20 cellular contexts compared by ENCODE assay signal in the genomic region with DNA sequence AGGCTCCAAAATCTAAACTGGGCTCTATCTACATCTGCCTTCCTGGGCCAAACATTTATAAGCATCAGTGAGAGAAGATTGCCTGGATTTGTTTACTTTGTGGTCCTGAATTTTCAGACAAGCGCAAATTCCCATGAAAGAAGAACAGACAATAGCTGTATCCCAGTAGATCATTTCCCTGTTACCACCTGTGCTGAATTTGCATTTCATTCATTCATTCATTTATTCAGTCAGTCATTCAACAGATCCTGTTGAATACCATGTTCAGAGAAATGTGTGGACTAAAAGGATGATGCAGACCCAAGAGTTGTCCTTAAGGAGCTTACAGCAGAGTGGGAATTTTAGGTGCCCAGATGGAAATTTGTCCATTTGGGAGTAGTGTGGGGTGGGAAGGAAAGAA. TPM values are rescaled to one million over a fixed set of nuclear protein-coding genes. Genes with fewer than 3 reads are reported as not detected.
A peak's percentile ranks its signal among the peaks of the same experiment; 100 is the strongest.
DNase-seq lines count a peak whose midpoint lies in the region; ATAC-seq and TF ChIP-seq lines count a peak whose summit lies in the region.
"Had no signal": no experiment of that assay in that cellular context is flagged by ENCODE, and none has a peak within 500 bp of the region (broad histone marks: within the 10 kb centered on the region; RNA-seq: fewer than 3 reads in every experiment).

No MANE protein-coding gene starts in this region.

- H3K9me3 Mint-ChIP-seq in activated naive CD4-positive, alpha-beta T cell treated with anti-CD3 and anti-CD28 coated beads, Interleukin-2, amount 10 ng/mL, durations not matched to agents 7 days and 5 days, result no peaks in the 10 kb centered on the region
- no peaks in the 10 kb centered on the region for H3K9me3 Mint-ChIP-seq in activated naive CD4-positive, alpha-beta T cell treated with anti-CD3 and anti-CD28 coated beads, Interleukin-2, amount 50 U/mL, for 72 hours
- H3K9me3 Mint-ChIP-seq in endodermal cell, result no peaks in the 10 kb centered on the region
- H3K9me3 Mint-ChIP-seq: IgD-negative memory B cell had no signal

- no peak overlapping the region for H3K27ac Mint-ChIP-seq in activated naive CD4-positive, alpha-beta T cell treated with anti-CD3 and anti-CD28 coated beads, Interleukin-2, amount 10 ng/mL, durations not matched to agents 7 days and 5 days
- no peak overlapping the region for H3K27ac Mint-ChIP-seq in activated naive CD4-positive, alpha-beta T cell treated with anti-CD3 and anti-CD28 coated beads, Interleukin-2, amount 50 U/mL, for 72 hours
- H3K27ac Mint-ChIP-seq in endodermal cell, result no peak overlapping the region

- H3K36me3 ChIP-seq in PC-9 (ENCODE audit: low read depth) (no peaks in the 10 kb centered on the region; the same call in 1 of the 2 replicates), endodermal cell (ENCODE audit: control insufficient read depth, insufficient read depth, low read length) (peaks cover 11% of the 10 kb centered on the region), thoracic aorta (no peaks in the 10 kb centered on the region), prostate gland (no peaks in the 10 kb centered on the region)
- H3K36me3 ChIP-seq: brain microvascular endothelial cell, colonic mucosa, Peyer's patch, uterus had no signal

- no peak for TF ChIP-seq CTCF in PC-9 (conservative IDR thresholded peaks at IDR 0.05)
- no peak for TF ChIP-seq CTCF in endodermal cell (conservative IDR thresholded peaks at IDR 0.05)
- TF ChIP-seq CTCF in thoracic aorta (IDR thresholded peaks at IDR 0.05), result no peak
- TF ChIP-seq CTCF in prostate gland (IDR thresholded peaks at IDR 0.05), result no peak

- ATAC-seq in activated naive CD4-positive, alpha-beta T cell treated with anti-CD3 and anti-CD28 coated beads, Interleukin-2, amount 50 U/mL, for 72 hours, result no peak
- ATAC-seq in thoracic aorta (ENCODE audit: insufficient number of reproducible peaks, low FRiP score, low read depth) (no peak), GM19351 (IDR thresholded peaks at IDR 0.05; ENCODE audit: unreplicated experiment) (no peak)

- peaks cover 27% of the 10 kb centered on the region for H3K4me1 ChIP-seq in PC-9 (replicated peaks; ENCODE audit: insufficient read depth)
- H3K4me1 ChIP-seq in endodermal cell (ENCODE audit: control insufficient read depth, insufficient read depth, low read length), result peaks cover 6% of the 10 kb centered on the region
- peaks cover 10 to 47% of the 10 kb centered on the region in 2 donors for H3K4me1 ChIP-seq in thoracic aorta (ENCODE audit: control insufficient read depth in 1 of 2, low read depth in 2 of 2)
- H3K4me1 ChIP-seq in prostate gland (replicated peaks), result no peaks in the 10 kb centered on the region
- H3K4me1 ChIP-seq: colonic mucosa, uterus had no signal

- CTCF ChIA-PET in activated naive CD4-positive, alpha-beta T cell treated with anti-CD3 and anti-CD28 coated beads, Interleukin-2, amount 10 ng/mL, durations not matched to agents 7 days and 5 days (lab: Charles Lee), result interaction anchor here (1.0 kb wide), 1 partner anchor 19 kb away, joined by 3 read pairs; no protein-coding TSS in a partner anchor
- CTCF ChIA-PET in PC-9 (lab: Charles Lee), result no interaction called here

- H3K9me2 ChIP-seq in PC-9 (ENCODE audit: insufficient read depth), result peaks cover 3% of the 10 kb centered on the region; the same call in 1 of the 2 replicates

- no peak for TF ChIP-seq POLR2A in prostate gland (IDR thresholded peaks at IDR 0.05)

- H3F3A ChIP-seq in PC-9 (ENCODE audit: insufficient read depth, low read depth), result peaks cover 14% of the 10 kb centered on the region; the same call in 1 of the 2 replicates

- H3K9me3 ChIP-seq in PC-9 (ENCODE audit: insufficient read depth, low read depth) (no peaks in the 10 kb centered on the region), endodermal cell (ENCODE audit: control insufficient read depth, low read length) (no peaks in the 10 kb centered on the region), thoracic aorta (no peaks in the 10 kb centered on the region), prostate gland (no peaks in the 10 kb centered on the region)
- H3K9me3 ChIP-seq: colonic mucosa, Peyer's patch, uterus had no signal

- H3K27ac ChIP-seq in PC-9 (no peak overlapping the region), endodermal cell (ENCODE audit: low read depth, low read length) (no peak overlapping the region), thoracic aorta (peak overlapping the region; percentile 15 to 23), prostate gland (no peak overlapping the region)
- H3K27ac ChIP-seq: brain microvascular endothelial cell, colonic mucosa, Peyer's patch, skin epidermis, uterus had no signal

- H3K9ac ChIP-seq in endodermal cell (ENCODE audit: extremely low read depth, low read length, poor library complexity, severe bottlenecking), result no peak overlapping the region

- H3K79me2 ChIP-seq in PC-9 (ENCODE audit: low read depth), result peaks cover 66% of the 10 kb centered on the region

- POLR2A ChIA-PET in PC-9 (lab: Charles Lee; ENCODE audit: unreplicated experiment), result no interaction called here

- peaks cover 43% of the 10 kb centered on the region for H3K4me1 Mint-ChIP-seq in activated naive CD4-positive, alpha-beta T cell treated with anti-CD3 and anti-CD28 coated beads, Interleukin-2, amount 10 ng/mL, durations not matched to agents 7 days and 5 days
- peaks cover 46% of the 10 kb centered on the region for H3K4me1 Mint-ChIP-seq in endodermal cell

- peak overlapping the region; percentile 60 for H3K4me3 Mint-ChIP-seq in activated naive CD4-positive, alpha-beta T cell treated with anti-CD3 and anti-CD28 coated beads, Interleukin-2, amount 10 ng/mL, durations not matched to agents 7 days and 5 days
- peak overlapping the region; percentile 93 for H3K4me3 Mint-ChIP-seq in endodermal cell

- H3K27me3 Mint-ChIP-seq in activated naive CD4-positive, alpha-beta T cell treated with anti-CD3 and anti-CD28 coated beads, Interleukin-2, amount 10 ng/mL, durations not matched to agents 7 days and 5 days, result no peaks in the 10 kb centered on the region
- H3K27me3 Mint-ChIP-seq in endodermal cell (ENCODE audit: insufficient read depth), result no peaks in the 10 kb centered on the region
- H3K27me3 Mint-ChIP-seq: IgD-negative memory B cell had no signal

- H3K4me3 ChIP-seq in PC-9 (peak overlapping the region; percentile 76; the same call in 1 of the 2 replicates), endodermal cell (ENCODE audit: low read length) (peak overlapping the region; percentile 88), thoracic aorta (no peak overlapping the region), prostate gland (no peak overlapping the region)
- H3K4me3 ChIP-seq: colonic mucosa, lung, Peyer's patch, uterus had no signal

- H4K20me1 ChIP-seq in PC-9 (ENCODE audit: insufficient read depth), result no peaks in the 10 kb centered on the region

- H3K4me2 ChIP-seq in PC-9, result peak overlapping the region; percentile 89

- H3K27me3 ChIP-seq in PC-9 (ENCODE audit: insufficient read depth, low read depth) (no peaks in the 10 kb centered on the region), endodermal cell (ENCODE audit: control insufficient read depth, insufficient read depth, low read length, poor library complexity, severe bottlenecking) (no peaks in the 10 kb centered on the region), thoracic aorta (replicated peaks; ENCODE audit: insufficient read depth) (no peaks in the 10 kb centered on the region), prostate gland (replicated peaks; ENCODE audit: insufficient read depth) (no peaks in the 10 kb centered on the region)
- H3K27me3 ChIP-seq: brain microvascular endothelial cell, colonic mucosa, Peyer's patch, uterus had no signal

- no TSS peak for BruUV-seq in PC-9 (replicated peaks; lab: Mats Ljungman, UMichigan)

- no peak overlapping the region for H2AFZ ChIP-seq in PC-9

- no peak for DNase-seq in activated naive CD4-positive, alpha-beta T cell treated with anti-CD3 and anti-CD28 coated beads, Interleukin-2, amount 10 ng/mL, durations not matched to agents 7 days and 5 days
- DNase-seq in activated naive CD4-positive, alpha-beta T cell treated with anti-CD3 and anti-CD28 coated beads, Interleukin-2, amount 50 U/mL, for 72 hours (ENCODE audit: low spot score in 2 of 2), result no peak
- no peak for DNase-seq in PC-9
- no peak for DNase-seq in endodermal cell
- DNase-seq in thoracic aorta (ENCODE audit: low spot score), result no peak
- no peak for DNase-seq in prostate gland (ENCODE audit: low spot score)
- no peak for DNase-seq in NK-92 (lab: John Stamatoyannopoulos, UW; ENCODE audit: unreplicated experiment)
- DNase-seq: activated naive CD4-positive, alpha-beta T cell treated with Interleukin-2 at 50 U/mL for 16 hours; brain microvascular endothelial cell; colonic mucosa; NCI-H1694; NCI-H2227 treated with DMSO at 0.1 percent for 48 hours; Peyer's patch; stimulated activated CD4-positive, alpha-beta T cell treated with anti-CD3 and anti-CD28 coated beads, Interleukin-2, amount 100 ng/mL, for 48 hours; T-helper 9 cell; uterus had no signal

- H3K36me3 Mint-ChIP-seq in activated naive CD4-positive, alpha-beta T cell treated with anti-CD3 and anti-CD28 coated beads, Interleukin-2, amount 10 ng/mL, durations not matched to agents 7 days and 5 days, result peaks cover 31% of the 10 kb centered on the region
- peaks cover 6 to 38% of the 10 kb centered on the region in 2 donors for H3K36me3 Mint-ChIP-seq in activated naive CD4-positive, alpha-beta T cell treated with anti-CD3 and anti-CD28 coated beads, Interleukin-2, amount 50 U/mL, for 72 hours
- peaks cover 15% of the 10 kb centered on the region for H3K36me3 Mint-ChIP-seq in endodermal cell (ENCODE audit: low read depth)
- H3K36me3 Mint-ChIP-seq: IgD-negative memory B cell had no signal

- intact Hi-C loops in PC-9 (cut with micrococcal nuclease; ENCODE audit: unreplicated experiment), result loop anchor here (2.0 kb wide), 1 partner anchor 67 kb away; no protein-coding TSS in a partner anchor
- intact Hi-C loops in prostate gland (cut with DNase I), result no loop called here

- WGBS in endodermal cell (ENCODE audit: insufficient coverage in 1 of 2, insufficient read length in 1 of 2), 2 experiments, result 97 to 100% methylated on average over 1 of the region's 1 CpG
- WGBS in prostate gland, result 90% methylated on average over 1 of the region's 1 CpG

RNA-seq across cellular contexts. Expression of a gene that starts 2.2 kb away (rescaled TPM):
- total RNA-seq in activated naive CD4-positive, alpha-beta T cell treated with anti-CD3 and anti-CD28 coated beads, Interleukin-2, amount 50 U/mL, for 72 hours, result 10 to 100 TPM; 14.0 to 52.1 TPM
- total RNA-seq in PC-9 (2021) (90.1 and 101 TPM in 2 replicates), endodermal cell (100 to 1,000 TPM; 119 to 165 TPM), thoracic aorta (10 to 100 TPM; 62.4 to 69.7 TPM), prostate gland (10 to 100 TPM; 49.5 to 54.7 TPM)
- 60.8 TPM for polyA plus RNA-seq in endodermal cell (2013, experiment 1 of 2)
- polyA plus RNA-seq in endodermal cell (2013, experiment 2 of 2), result 52.3 TPM

Comparison
In these comparisons a context has a peak if more than half of its experiments do, and no peak if none do; other contexts are left out.
1. H3K27ac ChIP-seq: peak in thoracic aorta (2 of 2); none in PC-9 (single experiment), endodermal cell (single experiment) and prostate gland (0 of 2).
2. H3K4me3 ChIP-seq: peak in PC-9 (single experiment) and endodermal cell (single experiment); none in thoracic aorta (single experiment) and prostate gland (0 of 2).